Comparison of ENCODE assay signal across 1 cellular context in the genomic region with DNA sequence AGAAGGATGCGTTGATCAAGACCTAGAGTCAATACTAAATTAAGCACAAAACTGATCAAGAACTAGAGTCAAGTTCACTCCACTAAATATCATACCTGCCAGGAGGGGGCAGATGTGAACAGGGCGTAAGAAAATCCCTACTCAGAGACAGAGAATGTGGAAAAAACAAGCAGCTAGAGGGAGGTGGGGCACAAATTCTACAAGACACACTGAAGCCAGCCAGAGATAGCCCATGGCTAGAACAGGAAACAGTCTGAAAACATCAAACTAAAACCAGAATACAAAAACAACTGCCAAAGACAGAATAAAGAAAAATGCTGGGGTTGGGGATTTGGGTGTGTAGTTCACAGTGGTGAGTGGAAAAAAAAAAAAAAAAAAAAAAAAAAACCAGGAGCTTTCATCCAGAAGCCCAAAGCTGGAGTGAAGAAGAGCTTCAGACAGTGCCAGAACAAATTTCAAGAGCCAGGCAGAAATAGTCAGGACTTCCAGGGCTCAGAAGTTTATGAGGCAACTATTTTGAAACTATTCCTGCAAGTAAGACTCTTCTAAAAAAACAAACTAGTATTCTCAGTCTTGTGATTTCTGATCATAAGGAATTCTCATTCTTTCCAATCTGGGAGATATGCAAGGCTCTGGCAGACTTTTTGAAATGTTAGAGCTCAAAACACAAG.
TF ChIP-seq lines count a peak whose summit lies in the region.

No MANE protein-coding gene starts in this region.

TF ChIP-seq in K562, 482 proteins besides CTCF, POLR2A, EP300 and RAD21 (continued from another document and continues in another):
- TF ChIP-seq, protein P1, sequence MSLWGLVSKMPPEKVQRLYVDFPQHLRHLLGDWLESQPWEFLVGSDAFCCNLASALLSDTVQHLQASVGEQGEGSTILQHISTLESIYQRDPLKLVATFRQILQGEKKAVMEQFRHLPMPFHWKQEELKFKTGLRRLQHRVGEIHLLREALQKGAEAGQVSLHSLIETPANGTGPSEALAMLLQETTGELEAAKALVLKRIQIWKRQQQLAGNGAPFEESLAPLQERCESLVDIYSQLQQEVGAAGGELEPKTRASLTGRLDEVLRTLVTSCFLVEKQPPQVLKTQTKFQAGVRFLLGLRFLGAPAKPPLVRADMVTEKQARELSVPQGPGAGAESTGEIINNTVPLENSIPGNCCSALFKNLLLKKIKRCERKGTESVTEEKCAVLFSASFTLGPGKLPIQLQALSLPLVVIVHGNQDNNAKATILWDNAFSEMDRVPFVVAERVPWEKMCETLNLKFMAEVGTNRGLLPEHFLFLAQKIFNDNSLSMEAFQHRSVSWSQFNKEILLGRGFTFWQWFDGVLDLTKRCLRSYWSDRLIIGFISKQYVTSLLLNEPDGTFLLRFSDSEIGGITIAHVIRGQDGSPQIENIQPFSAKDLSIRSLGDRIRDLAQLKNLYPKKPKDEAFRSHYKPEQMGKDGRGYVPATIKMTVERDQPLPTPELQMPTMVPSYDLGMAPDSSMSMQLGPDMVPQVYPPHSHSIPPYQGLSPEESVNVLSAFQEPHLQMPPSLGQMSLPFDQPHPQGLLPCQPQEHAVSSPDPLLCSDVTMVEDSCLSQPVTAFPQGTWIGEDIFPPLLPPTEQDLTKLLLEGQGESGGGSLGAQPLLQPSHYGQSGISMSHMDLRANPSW (CRISPR knock-in tag; IDR thresholded peaks at IDR 0.05) = no peak
- TF ChIP-seq GABPA (tag; conservative IDR thresholded peaks at IDR 0.05; ENCODE audit: low read depth) (peak; percentile 35; the same call in 1 of the 2 replicates), SMARCA5 (IDR thresholded peaks at IDR 0.05) (no peak), HDGF (IDR thresholded peaks at IDR 0.05) (peak; percentile 90), SRSF9 (IDR thresholded peaks at IDR 0.05; ENCODE audit: borderline replicate concordance, low read depth, low read length) (no peak), CHD4 (IDR thresholded peaks at IDR 0.05; ENCODE audit: insufficient read depth, insufficient replicate concordance, low read depth, low read length, poor library complexity, severe bottlenecking) (no peak), CBFA2T3 (IDR thresholded peaks at IDR 0.05) (no peak; the same call in 1 of the 2 replicates), FOXK1 (CRISPR knock-in tag; IDR thresholded peaks at IDR 0.05; ENCODE audit: borderline replicate concordance) (no peak), RBBP5 (IDR thresholded peaks at IDR 0.05; ENCODE audit: borderline replicate concordance, insufficient read depth, low read length, poor library complexity, severe bottlenecking) (no peak), PURB (CRISPR knock-in tag; IDR thresholded peaks at IDR 0.05; ENCODE audit: low read depth) (no peak), STAT5A (IDR thresholded peaks at IDR 0.05; ENCODE audit: borderline replicate concordance, low read length) (peak; percentile 18; the same call in 1 of the 2 replicates), ATF1 (CRISPR knock-in tag; IDR thresholded peaks at IDR 0.05) (no peak), ATF1 (tag; IDR thresholded peaks at IDR 0.05) (no peak), CBX1 (IDR thresholded peaks at IDR 0.05; ENCODE audit: low read depth) (no peak; the same call in 1 of the 2 replicates), TEAD1 (CRISPR knock-in tag; IDR thresholded peaks at IDR 0.05) (peak; percentile 97 to 99), ZNF699 (CRISPR knock-in tag; IDR thresholded peaks at IDR 0.05; ENCODE audit: insufficient replicate concordance) (no peak), MYC (IDR thresholded peaks at IDR 0.05; ENCODE audit: low read depth, low read length) (no peak), MYC (CRISPR knock-in tag; IDR thresholded peaks at IDR 0.05; ENCODE audit: borderline replicate concordance, low read depth) (0 out of 2 replicates have a peak, but pooled peaks have one; percentile 15), NCOR1 (IDR thresholded peaks at IDR 0.05) (peak; percentile 55), ELF4 (CRISPR knock-in tag; IDR thresholded peaks at IDR 0.05) (no peak), NFE2 (IDR thresholded peaks at IDR 0.05; ENCODE audit: low read depth) (0 out of 2 replicates have a peak, but pooled peaks have one; percentile 25), BACH1 (tag; IDR thresholded peaks at IDR 0.05) (peak; percentile 60; the same call in 1 of the 2 replicates), FOSL1 (tag; conservative IDR thresholded peaks at IDR 0.05) (peak; percentile 48; the same call in 1 of the 2 replicates), RCOR1 (IDR thresholded peaks at IDR 0.05; ENCODE audit: borderline replicate concordance in 1 of 2, low read depth in 2 of 2, low read length in 2 of 2) (peak in 1 of 2 experiments; percentile 72; a peak in 2 of 4 replicates), EGR1 (conservative IDR thresholded peaks at IDR 0.05) (no peak), HEY1 (CRISPR knock-in tag; IDR thresholded peaks at IDR 0.05; ENCODE audit: borderline replicate concordance) (no peak), KAT7 (CRISPR knock-in tag; IDR thresholded peaks at IDR 0.05; ENCODE audit: borderline replicate concordance) (no peak), ZSCAN32 (CRISPR knock-in tag; IDR thresholded peaks at IDR 0.05) (no peak), ZNF589 (CRISPR knock-in tag; IDR thresholded peaks at IDR 0.05; ENCODE audit: low read depth) (peak; percentile 97), TCF3 (CRISPR knock-in tag; IDR thresholded peaks at IDR 0.05) (peak; percentile 56), CBX3 (IDR thresholded peaks at IDR 0.05; ENCODE audit: borderline replicate concordance in 1 of 2, low read length in 2 of 2) (peak in 1 of 2 experiments; percentile 90; a peak in 1 of 3 replicates), NBN (IDR thresholded peaks at IDR 0.05; ENCODE audit: low read depth) (peak; percentile 96), HDAC3 (IDR thresholded peaks at IDR 0.05; ENCODE audit: borderline replicate concordance, partially characterized antibody) (peak; percentile 59), MBD2 (IDR thresholded peaks at IDR 0.05; ENCODE audit: borderline replicate concordance, low read depth) (no peak), JUND (IDR thresholded peaks at IDR 0.05; ENCODE audit: borderline replicate concordance, low read depth, low read length) (peak; percentile 53; the same call in 1 of the 2 replicates), JUND (tag; IDR thresholded peaks at IDR 0.05; ENCODE audit: borderline replicate concordance, low read depth, low read length) (peak; percentile 83; the same call in 2 of the 3 replicates), ZNF217 (CRISPR knock-in tag; IDR thresholded peaks at IDR 0.05) (no peak)
- TF ChIP-seq, protein P2, sequence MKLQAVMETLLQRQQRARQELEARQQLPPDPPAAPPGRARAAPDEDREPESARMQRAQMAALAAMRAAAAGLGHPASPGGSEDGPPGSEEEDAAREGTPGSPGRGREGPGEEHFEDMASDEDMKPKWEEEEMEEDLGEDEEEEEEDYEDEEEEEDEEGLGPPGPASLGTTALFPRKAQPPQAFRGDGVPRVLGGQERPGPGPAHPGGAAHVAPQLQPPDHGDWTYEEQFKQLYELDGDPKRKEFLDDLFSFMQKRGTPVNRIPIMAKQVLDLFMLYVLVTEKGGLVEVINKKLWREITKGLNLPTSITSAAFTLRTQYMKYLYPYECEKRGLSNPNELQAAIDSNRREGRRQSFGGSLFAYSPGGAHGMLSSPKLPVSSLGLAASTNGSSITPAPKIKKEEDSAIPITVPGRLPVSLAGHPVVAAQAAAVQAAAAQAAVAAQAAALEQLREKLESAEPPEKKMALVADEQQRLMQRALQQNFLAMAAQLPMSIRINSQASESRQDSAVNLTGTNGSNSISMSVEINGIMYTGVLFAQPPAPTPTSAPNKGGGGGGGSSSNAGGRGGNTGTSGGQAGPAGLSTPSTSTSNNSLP (IDR thresholded peaks at IDR 0.05; ENCODE audit: borderline replicate concordance, low read depth, low read length) = peak; percentile 76; the same call in 1 of the 2 replicates
- TF ChIP-seq, protein P3, sequence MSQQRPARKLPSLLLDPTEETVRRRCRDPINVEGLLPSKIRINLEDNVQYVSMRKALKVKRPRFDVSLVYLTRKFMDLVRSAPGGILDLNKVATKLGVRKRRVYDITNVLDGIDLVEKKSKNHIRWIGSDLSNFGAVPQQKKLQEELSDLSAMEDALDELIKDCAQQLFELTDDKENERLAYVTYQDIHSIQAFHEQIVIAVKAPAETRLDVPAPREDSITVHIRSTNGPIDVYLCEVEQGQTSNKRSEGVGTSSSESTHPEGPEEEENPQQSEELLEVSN (IDR thresholded peaks at IDR 0.05; ENCODE audit: borderline replicate concordance in 1 of 2, extremely low read depth in 1 of 2, insufficient read depth in 1 of 2, insufficient read length in 1 of 2, low read depth in 1 of 2, low read length in 1 of 2, poor library complexity in 1 of 2, severe bottlenecking in 1 of 2) = no peak
- TF ChIP-seq, protein P4, sequence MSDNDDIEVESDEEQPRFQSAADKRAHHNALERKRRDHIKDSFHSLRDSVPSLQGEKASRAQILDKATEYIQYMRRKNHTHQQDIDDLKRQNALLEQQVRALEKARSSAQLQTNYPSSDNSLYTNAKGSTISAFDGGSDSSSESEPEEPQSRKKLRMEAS (CRISPR knock-in tag; IDR thresholded peaks at IDR 0.05) = no peak
- TF ChIP-seq, protein P5, sequence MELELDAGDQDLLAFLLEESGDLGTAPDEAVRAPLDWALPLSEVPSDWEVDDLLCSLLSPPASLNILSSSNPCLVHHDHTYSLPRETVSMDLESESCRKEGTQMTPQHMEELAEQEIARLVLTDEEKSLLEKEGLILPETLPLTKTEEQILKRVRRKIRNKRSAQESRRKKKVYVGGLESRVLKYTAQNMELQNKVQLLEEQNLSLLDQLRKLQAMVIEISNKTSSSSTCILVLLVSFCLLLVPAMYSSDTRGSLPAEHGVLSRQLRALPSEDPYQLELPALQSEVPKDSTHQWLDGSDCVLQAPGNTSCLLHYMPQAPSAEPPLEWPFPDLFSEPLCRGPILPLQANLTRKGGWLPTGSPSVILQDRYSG (tag; conservative IDR thresholded peaks at IDR 0.05; ENCODE audit: low read depth) = 0 out of 2 replicates have a peak, but pooled peaks have one; percentile 32
- TF ChIP-seq, protein P6, sequence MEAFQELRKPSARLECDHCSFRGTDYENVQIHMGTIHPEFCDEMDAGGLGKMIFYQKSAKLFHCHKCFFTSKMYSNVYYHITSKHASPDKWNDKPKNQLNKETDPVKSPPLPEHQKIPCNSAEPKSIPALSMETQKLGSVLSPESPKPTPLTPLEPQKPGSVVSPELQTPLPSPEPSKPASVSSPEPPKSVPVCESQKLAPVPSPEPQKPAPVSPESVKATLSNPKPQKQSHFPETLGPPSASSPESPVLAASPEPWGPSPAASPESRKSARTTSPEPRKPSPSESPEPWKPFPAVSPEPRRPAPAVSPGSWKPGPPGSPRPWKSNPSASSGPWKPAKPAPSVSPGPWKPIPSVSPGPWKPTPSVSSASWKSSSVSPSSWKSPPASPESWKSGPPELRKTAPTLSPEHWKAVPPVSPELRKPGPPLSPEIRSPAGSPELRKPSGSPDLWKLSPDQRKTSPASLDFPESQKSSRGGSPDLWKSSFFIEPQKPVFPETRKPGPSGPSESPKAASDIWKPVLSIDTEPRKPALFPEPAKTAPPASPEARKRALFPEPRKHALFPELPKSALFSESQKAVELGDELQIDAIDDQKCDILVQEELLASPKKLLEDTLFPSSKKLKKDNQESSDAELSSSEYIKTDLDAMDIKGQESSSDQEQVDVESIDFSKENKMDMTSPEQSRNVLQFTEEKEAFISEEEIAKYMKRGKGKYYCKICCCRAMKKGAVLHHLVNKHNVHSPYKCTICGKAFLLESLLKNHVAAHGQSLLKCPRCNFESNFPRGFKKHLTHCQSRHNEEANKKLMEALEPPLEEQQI (IDR thresholded peaks at IDR 0.05) = peak; percentile 91
- TF ChIP-seq, protein P7, sequence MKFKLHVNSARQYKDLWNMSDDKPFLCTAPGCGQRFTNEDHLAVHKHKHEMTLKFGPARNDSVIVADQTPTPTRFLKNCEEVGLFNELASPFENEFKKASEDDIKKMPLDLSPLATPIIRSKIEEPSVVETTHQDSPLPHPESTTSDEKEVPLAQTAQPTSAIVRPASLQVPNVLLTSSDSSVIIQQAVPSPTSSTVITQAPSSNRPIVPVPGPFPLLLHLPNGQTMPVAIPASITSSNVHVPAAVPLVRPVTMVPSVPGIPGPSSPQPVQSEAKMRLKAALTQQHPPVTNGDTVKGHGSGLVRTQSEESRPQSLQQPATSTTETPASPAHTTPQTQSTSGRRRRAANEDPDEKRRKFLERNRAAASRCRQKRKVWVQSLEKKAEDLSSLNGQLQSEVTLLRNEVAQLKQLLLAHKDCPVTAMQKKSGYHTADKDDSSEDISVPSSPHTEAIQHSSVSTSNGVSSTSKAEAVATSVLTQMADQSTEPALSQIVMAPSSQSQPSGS (CRISPR knock-in tag; IDR thresholded peaks at IDR 0.05) = no peak
- TF ChIP-seq, protein P8, sequence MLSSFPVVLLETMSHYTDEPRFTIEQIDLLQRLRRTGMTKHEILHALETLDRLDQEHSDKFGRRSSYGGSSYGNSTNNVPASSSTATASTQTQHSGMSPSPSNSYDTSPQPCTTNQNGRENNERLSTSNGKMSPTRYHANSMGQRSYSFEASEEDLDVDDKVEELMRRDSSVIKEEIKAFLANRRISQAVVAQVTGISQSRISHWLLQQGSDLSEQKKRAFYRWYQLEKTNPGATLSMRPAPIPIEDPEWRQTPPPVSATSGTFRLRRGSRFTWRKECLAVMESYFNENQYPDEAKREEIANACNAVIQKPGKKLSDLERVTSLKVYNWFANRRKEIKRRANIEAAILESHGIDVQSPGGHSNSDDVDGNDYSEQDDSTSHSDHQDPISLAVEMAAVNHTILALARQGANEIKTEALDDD (IDR thresholded peaks at IDR 0.05) = peak; percentile 79
- TF ChIP-seq, protein P9, sequence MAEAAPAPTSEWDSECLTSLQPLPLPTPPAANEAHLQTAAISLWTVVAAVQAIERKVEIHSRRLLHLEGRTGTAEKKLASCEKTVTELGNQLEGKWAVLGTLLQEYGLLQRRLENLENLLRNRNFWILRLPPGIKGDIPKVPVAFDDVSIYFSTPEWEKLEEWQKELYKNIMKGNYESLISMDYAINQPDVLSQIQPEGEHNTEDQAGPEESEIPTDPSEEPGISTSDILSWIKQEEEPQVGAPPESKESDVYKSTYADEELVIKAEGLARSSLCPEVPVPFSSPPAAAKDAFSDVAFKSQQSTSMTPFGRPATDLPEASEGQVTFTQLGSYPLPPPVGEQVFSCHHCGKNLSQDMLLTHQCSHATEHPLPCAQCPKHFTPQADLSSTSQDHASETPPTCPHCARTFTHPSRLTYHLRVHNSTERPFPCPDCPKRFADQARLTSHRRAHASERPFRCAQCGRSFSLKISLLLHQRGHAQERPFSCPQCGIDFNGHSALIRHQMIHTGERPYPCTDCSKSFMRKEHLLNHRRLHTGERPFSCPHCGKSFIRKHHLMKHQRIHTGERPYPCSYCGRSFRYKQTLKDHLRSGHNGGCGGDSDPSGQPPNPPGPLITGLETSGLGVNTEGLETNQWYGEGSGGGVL (CRISPR knock-in tag; IDR thresholded peaks at IDR 0.05) = no peak
